9 cellular contexts compared by ENCODE assay signal in the genomic region with DNA sequence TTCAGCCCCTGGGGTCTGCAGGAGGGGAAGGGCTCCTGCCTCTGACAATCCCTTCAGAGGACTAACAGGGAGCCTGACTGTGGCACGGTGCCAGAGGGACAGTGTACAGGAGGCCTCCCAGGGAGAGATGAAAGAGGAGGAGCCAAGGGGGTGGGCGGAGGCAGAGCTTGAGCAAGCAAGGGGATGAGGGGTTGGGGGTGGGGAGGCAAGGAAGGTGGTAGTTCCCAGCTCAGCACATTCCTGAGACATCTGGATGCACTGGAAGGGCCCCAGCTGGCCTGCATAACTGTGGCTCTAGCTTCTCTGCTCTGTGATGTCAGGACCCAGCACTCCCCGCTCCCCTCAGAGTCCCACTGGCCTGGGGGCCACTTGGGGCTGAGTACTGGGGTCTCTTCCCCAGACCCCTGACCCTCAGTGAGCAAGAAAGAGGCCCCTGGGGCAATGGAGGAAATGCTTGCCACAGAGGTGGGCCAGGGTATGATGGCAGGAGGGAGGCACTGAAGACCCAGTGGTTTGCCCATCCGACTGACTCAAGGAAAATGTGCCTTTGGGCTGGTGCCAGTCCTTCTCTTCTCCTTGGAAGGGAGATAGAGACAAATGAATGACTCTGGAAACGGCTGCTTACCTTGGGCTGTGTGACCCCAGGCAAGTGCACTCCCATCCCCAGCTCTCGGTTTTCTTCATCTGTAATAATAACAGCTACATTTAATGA. TPM values are rescaled to one million over a fixed set of nuclear protein-coding genes. Genes with fewer than 3 reads are reported as not detected.
DNase-seq lines count a peak whose midpoint lies in the region; ATAC-seq and TF ChIP-seq lines count a peak whose summit lies in the region.
"Had no signal": no experiment of that assay in that cellular context is flagged by ENCODE, and none has a peak within 500 bp of the region (broad histone marks: within the 10 kb centered on the region; RNA-seq: fewer than 3 reads in every experiment).

No MANE protein-coding gene starts in this region.

- H3K4me3 Mint-ChIP-seq in CD4-positive, alpha-beta T cell = no peak overlapping the region

- no peak for ATAC-seq in CD4-positive, alpha-beta T cell (ENCODE audit: poor library complexity)

- DNase-seq in EL (peak; percentile 100), NT2/D1 (ENCODE audit: low read depth, low spot score) (peak; percentile 97), fibroblast of lung (ENCODE audit: low read depth in 2 of 2) (peak; percentile 96 to 98), NCI-H510A treated with DMSO at 0.1 percent for 48 hours (lab: John Stamatoyannopoulos, UW) (no peak), germinal center (ENCODE audit: low spot score) (no peak)
- DNase-seq in CD4-positive, alpha-beta T cell = no peak
- no peak for DNase-seq in stimulated activated CD4-positive, alpha-beta T cell treated with anti-CD3 and anti-CD28 coated beads, Interleukin-2, amount 100 ng/mL, for 48 hours

- intact Hi-C loops in CD4-positive, alpha-beta T cell (cut with DNase I, micrococcal nuclease) = no loop called here

- H3K27me3 ChIP-seq in NT2/D1 (ENCODE audit: insufficient read depth, insufficient read length) = no peaks in the 10 kb centered on the region
- no peaks in the 10 kb centered on the region for H3K27me3 ChIP-seq in fibroblast of lung (ENCODE audit: control insufficient read depth, insufficient read depth, low read length)
- no peaks in the 10 kb centered on the region for H3K27me3 ChIP-seq in parathyroid adenoma (ENCODE audit: control insufficient read depth, insufficient read depth, low read length)
- H3K27me3 ChIP-seq in CD4-positive, alpha-beta T cell (ENCODE audit: control insufficient read depth, insufficient read depth, low read length) = no peaks in the 10 kb centered on the region

- peaks cover 3% of the 10 kb centered on the region for H3K27me3 Mint-ChIP-seq in CD4-positive, alpha-beta T cell

- no peak overlapping the region for H3K27ac Mint-ChIP-seq in CD4-positive, alpha-beta T cell

- H3K4me1 Mint-ChIP-seq in CD4-positive, alpha-beta T cell (ENCODE audit: low read depth) = peaks cover 3% of the 10 kb centered on the region

- no peaks in the 10 kb centered on the region for H3K36me3 Mint-ChIP-seq in CD4-positive, alpha-beta T cell (ENCODE audit: low read depth)

- H3K36me3 ChIP-seq in NT2/D1 (ENCODE audit: insufficient read depth, insufficient read length, low read length) = peaks cover 39% of the 10 kb centered on the region
- H3K36me3 ChIP-seq in fibroblast of lung (ENCODE audit: control insufficient read depth, insufficient read depth, low read length) = no peaks in the 10 kb centered on the region
- H3K36me3 ChIP-seq in parathyroid adenoma (ENCODE audit: control insufficient read depth, insufficient read depth, low read length) = no peaks in the 10 kb centered on the region
- H3K36me3 ChIP-seq: thoracic aorta had no signal

- H3K4me2 ChIP-seq in fibroblast of lung (ENCODE audit: extremely low read depth, insufficient read depth, low read length) (peak overlapping the region; percentile 79), parathyroid adenoma (ENCODE audit: low read length) (no peak overlapping the region)

- H3K9me3 ChIP-seq in NT2/D1 (ENCODE audit: insufficient read depth, low read length) (no peaks in the 10 kb centered on the region), fibroblast of lung (ENCODE audit: control insufficient read depth, insufficient read depth, low read depth, low read length) (no peaks in the 10 kb centered on the region), parathyroid adenoma (ENCODE audit: control insufficient read depth, low read length) (no peaks in the 10 kb centered on the region)
- no peaks in the 10 kb centered on the region for H3K9me3 ChIP-seq in CD4-positive, alpha-beta T cell (ENCODE audit: control insufficient read depth, low read length)
- H3K9me3 ChIP-seq: thoracic aorta had no signal

- peaks cover 55% of the 10 kb centered on the region for H3K79me2 ChIP-seq in fibroblast of lung (ENCODE audit: control insufficient read depth, insufficient read depth, low read length)
- no peaks in the 10 kb centered on the region for H3K79me2 ChIP-seq in parathyroid adenoma

- no peaks in the 10 kb centered on the region for H3K9me3 Mint-ChIP-seq in CD4-positive, alpha-beta T cell

- H3K4me3 ChIP-seq in NT2/D1 (ENCODE audit: insufficient read length, low read depth) (no peak overlapping the region), fibroblast of lung (replicated peaks in 1 of 4; ENCODE audit: control extremely low read depth in 1 of 4, insufficient read depth in 1 of 4, low read depth in 3 of 4, low read length in 4 of 4) (peak overlapping the region in 3 of 4 experiments; percentile 7 to 21 (median 13)), parathyroid adenoma (ENCODE audit: low read depth, low read length) (no peak overlapping the region)
- H3K4me3 ChIP-seq: thoracic aorta had no signal

- H3K27ac ChIP-seq in fibroblast of lung (ENCODE audit: insufficient read depth, low read length) (peak overlapping the region; percentile 96), parathyroid adenoma (peak overlapping the region; percentile 69)
- no peak overlapping the region for H3K27ac ChIP-seq in CD4-positive, alpha-beta T cell (ENCODE audit: low read depth, low read length)
- H3K27ac ChIP-seq: thoracic aorta had no signal

- peak overlapping the region; percentile 70 for H3K9ac ChIP-seq in NT2/D1 (ENCODE audit: insufficient read length, low read depth)
- H3K9ac ChIP-seq in fibroblast of lung (ENCODE audit: insufficient read depth, low read length) = peak overlapping the region; percentile 61
- H3K9ac ChIP-seq in parathyroid adenoma = no peak overlapping the region

- H3K4me1 ChIP-seq in NT2/D1 (ENCODE audit: insufficient read depth, insufficient read length) = peaks cover 33% of the 10 kb centered on the region
- peaks cover 53% of the 10 kb centered on the region for H3K4me1 ChIP-seq in fibroblast of lung (ENCODE audit: control insufficient read depth, extremely low read depth, insufficient read depth, low read length)
- H3K4me1 ChIP-seq in parathyroid adenoma = peaks cover 9% of the 10 kb centered on the region

- no peak overlapping the region for H2AFZ ChIP-seq in fibroblast of lung (ENCODE audit: low read length)
- H2AFZ ChIP-seq in parathyroid adenoma = peak overlapping the region; percentile 62

- POLR2A ChIA-PET in CD4-positive, alpha-beta T cell (lab: Charles Lee) = interaction anchor here (0.6 to 1.0 kb wide), 2 partner anchors 10 to 309 kb away, joined by 3 read pairs; no protein-coding TSS in a partner anchor

- H4K20me1 ChIP-seq in fibroblast of lung (ENCODE audit: control insufficient read depth, extremely low read depth, insufficient read depth, low read length) = no peaks in the 10 kb centered on the region

- CTCF ChIA-PET in CD4-positive, alpha-beta T cell (lab: Charles Lee) = interaction anchor here (0.5 kb wide), 1 partner anchor 58 kb away, joined by 3 read pairs; no protein-coding TSS in a partner anchor

- TF ChIP-seq CTCF in fibroblast of lung (conservative IDR thresholded peaks at IDR 0.05 in 1 of 2, IDR thresholded peaks at IDR 0.05 in 1 of 2; ENCODE audit: low read depth in 1 of 2, low read length in 2 of 2) = no peak
- no peak for TF ChIP-seq CTCF in parathyroid adenoma (IDR thresholded peaks at IDR 0.05)
- TF ChIP-seq CTCF in CD4-positive, alpha-beta T cell (IDR thresholded peaks at IDR 0.05) = no peak

RNA-seq across cellular contexts. Expression of gene CREB3L1, which starts 13.3 kb away (rescaled TPM):
- total RNA-seq in fibroblast of lung = 14.4 and 28.4 TPM in 2 replicates
- polyA plus RNA-seq in fibroblast of lung = 18.8 and 31.2 TPM in 2 replicates
- polyA plus RNA-seq in fibroblast of lung (2012) = 112 and 132 TPM in 2 replicates
- 267 and 318 TPM in 2 replicates for polyA minus RNA-seq in fibroblast of lung (ENCODE audit: low replicate concordance)
- not detected for total RNA-seq in CD4-positive, alpha-beta T cell

RNA-seq across cellular contexts. Expression of gene DGKZ, which starts 56.5 kb away (rescaled TPM):
- total RNA-seq in fibroblast of lung = 24.9 and 35.5 TPM in 2 replicates
- polyA plus RNA-seq in fibroblast of lung = 16.4 and 26.1 TPM in 2 replicates
- 34.5 and 44.0 TPM in 2 replicates for polyA plus RNA-seq in fibroblast of lung (2012)
- 71.9 and 76.7 TPM in 2 replicates for polyA minus RNA-seq in fibroblast of lung (ENCODE audit: low replicate concordance)
- total RNA-seq in CD4-positive, alpha-beta T cell = 100 to 1,000 TPM; 159 to 166 TPM

Comparison
In these comparisons a context has a peak if more than half of its experiments do, and no peak if none do; other contexts are left out.
1. DNase-seq: peak in EL (single experiment), NT2/D1 (single experiment) and fibroblast of lung (2 of 2); none in CD4-positive, alpha-beta T cell (0 of 10), NCI-H510A treated with DMSO at 0.1 percent for 48 hours (single experiment), stimulated activated CD4-positive, alpha-beta T cell treated with anti-CD3 and anti-CD28 coated beads, Interleukin-2, amount 100 ng/mL, for 48 hours (0 of 2) and germinal center (single experiment).
2. H3K4me3 ChIP-seq: peak in fibroblast of lung (3 of 4); none in NT2/D1 (single experiment) and parathyroid adenoma (single experiment).
3. RNA of gene CREB3L1, which starts 13.3 kb away (total RNA-seq): 14.4 to 28.4 TPM in fibroblast of lung; not detected in CD4-positive, alpha-beta T cell; every median in the first group is over 10 times any median in the second.